Comparison of ENCODE assay signal across 2 cellular contexts in the genomic region with DNA sequence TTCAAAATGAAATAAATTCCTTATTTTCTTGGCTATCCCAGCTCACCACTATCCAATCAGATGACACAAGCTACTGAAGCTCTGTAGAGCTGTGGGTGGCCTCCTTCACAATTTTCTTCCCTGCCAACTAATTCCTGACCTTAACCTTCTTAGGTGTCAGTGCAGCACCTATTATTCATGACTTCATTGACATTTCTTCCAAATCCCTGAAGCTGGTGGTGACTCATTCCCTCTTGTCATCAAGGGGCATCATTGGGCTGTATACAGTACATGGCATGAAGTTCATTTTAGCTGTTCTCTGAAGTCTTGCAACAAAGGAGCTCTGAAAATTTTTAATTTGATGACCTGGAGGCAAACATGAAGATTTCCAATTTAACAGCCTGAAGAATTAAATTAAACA.
TF ChIP-seq lines count a peak whose summit lies in the region.

No MANE protein-coding gene starts in this region.

TF ChIP-seq in IMR-90, 13 proteins besides CTCF, POLR2A, EP300 and RAD21:
- no peak for TF ChIP-seq MAZ (IDR thresholded peaks at IDR 0.05; ENCODE audit: borderline replicate concordance, low read depth, low read length)
- TF ChIP-seq FOS (IDR thresholded peaks at IDR 0.05; ENCODE audit: low read depth, low read length), result 0 out of 2 replicates have a peak, but pooled peaks have one; percentile 34

TF ChIP-seq in GM23338, 12 proteins besides CTCF, POLR2A, EP300 and RAD21:
- TF ChIP-seq STAT1 (IDR thresholded peaks at IDR 0.05; ENCODE audit: unreplicated experiment), result no peak
- no peak for TF ChIP-seq JUNB (IDR thresholded peaks at IDR 0.05; ENCODE audit: unreplicated experiment)
- TF ChIP-seq, protein P1, sequence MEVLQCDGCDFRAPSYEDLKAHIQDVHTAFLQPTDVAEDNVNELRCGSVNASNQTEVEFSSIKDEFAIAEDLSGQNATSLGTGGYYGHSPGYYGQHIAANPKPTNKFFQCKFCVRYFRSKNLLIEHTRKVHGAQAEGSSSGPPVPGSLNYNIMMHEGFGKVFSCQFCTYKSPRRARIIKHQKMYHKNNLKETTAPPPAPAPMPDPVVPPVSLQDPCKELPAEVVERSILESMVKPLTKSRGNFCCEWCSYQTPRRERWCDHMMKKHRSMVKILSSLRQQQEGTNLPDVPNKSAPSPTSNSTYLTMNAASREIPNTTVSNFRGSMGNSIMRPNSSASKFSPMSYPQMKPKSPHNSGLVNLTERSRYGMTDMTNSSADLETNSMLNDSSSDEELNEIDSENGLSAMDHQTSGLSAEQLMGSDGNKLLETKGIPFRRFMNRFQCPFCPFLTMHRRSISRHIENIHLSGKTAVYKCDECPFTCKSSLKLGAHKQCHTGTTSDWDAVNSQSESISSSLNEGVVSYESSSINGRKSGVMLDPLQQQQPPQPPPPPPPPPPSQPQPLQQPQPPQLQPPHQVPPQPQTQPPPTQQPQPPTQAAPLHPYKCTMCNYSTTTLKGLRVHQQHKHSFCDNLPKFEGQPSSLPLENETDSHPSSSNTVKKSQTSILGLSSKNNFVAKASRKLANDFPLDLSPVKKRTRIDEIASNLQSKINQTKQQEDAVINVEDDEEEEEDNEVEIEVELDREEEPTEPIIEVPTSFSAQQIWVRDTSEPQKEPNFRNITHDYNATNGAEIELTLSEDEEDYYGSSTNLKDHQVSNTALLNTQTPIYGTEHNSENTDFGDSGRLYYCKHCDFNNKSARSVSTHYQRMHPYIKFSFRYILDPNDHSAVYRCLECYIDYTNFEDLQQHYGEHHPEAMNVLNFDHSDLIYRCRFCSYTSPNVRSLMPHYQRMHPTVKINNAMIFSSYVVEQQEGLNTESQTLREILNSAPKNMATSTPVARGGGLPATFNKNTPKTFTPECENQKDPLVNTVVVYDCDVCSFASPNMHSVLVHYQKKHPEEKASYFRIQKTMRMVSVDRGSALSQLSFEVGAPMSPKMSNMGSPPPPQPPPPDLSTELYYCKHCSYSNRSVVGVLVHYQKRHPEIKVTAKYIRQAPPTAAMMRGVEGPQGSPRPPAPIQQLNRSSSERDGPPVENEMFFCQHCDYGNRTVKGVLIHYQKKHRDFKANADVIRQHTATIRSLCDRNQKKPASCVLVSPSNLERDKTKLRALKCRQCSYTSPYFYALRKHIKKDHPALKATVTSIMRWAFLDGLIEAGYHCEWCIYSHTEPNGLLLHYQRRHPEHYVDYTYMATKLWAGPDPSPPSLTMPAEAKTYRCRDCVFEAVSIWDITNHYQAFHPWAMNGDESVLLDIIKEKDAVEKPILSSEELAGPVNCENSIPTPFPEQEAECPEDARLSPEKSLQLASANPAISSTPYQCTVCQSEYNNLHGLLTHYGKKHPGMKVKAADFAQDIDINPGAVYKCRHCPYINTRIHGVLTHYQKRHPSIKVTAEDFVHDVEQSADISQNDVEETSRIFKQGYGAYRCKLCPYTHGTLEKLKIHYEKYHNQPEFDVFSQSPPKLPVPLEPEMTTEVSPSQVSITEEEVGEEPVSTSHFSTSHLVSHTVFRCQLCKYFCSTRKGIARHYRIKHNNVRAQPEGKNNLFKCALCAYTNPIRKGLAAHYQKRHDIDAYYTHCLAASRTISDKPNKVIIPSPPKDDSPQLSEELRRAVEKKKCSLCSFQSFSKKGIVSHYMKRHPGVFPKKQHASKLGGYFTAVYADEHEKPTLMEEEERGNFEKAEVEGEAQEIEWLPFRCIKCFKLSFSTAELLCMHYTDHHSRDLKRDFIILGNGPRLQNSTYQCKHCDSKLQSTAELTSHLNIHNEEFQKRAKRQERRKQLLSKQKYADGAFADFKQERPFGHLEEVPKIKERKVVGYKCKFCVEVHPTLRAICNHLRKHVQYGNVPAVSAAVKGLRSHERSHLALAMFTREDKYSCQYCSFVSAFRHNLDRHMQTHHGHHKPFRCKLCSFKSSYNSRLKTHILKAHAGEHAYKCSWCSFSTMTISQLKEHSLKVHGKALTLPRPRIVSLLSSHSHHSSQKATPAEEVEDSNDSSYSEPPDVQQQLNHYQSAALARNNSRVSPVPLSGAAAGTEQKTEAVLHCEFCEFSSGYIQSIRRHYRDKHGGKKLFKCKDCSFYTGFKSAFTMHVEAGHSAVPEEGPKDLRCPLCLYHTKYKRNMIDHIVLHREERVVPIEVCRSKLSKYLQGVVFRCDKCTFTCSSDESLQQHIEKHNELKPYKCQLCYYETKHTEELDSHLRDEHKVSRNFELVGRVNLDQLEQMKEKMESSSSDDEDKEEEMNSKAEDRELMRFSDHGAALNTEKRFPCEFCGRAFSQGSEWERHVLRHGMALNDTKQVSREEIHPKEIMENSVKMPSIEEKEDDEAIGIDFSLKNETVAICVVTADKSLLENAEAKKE (CRISPR knock-in tag; IDR thresholded peaks at IDR 0.05), result no peak
- TF ChIP-seq, protein P2, sequence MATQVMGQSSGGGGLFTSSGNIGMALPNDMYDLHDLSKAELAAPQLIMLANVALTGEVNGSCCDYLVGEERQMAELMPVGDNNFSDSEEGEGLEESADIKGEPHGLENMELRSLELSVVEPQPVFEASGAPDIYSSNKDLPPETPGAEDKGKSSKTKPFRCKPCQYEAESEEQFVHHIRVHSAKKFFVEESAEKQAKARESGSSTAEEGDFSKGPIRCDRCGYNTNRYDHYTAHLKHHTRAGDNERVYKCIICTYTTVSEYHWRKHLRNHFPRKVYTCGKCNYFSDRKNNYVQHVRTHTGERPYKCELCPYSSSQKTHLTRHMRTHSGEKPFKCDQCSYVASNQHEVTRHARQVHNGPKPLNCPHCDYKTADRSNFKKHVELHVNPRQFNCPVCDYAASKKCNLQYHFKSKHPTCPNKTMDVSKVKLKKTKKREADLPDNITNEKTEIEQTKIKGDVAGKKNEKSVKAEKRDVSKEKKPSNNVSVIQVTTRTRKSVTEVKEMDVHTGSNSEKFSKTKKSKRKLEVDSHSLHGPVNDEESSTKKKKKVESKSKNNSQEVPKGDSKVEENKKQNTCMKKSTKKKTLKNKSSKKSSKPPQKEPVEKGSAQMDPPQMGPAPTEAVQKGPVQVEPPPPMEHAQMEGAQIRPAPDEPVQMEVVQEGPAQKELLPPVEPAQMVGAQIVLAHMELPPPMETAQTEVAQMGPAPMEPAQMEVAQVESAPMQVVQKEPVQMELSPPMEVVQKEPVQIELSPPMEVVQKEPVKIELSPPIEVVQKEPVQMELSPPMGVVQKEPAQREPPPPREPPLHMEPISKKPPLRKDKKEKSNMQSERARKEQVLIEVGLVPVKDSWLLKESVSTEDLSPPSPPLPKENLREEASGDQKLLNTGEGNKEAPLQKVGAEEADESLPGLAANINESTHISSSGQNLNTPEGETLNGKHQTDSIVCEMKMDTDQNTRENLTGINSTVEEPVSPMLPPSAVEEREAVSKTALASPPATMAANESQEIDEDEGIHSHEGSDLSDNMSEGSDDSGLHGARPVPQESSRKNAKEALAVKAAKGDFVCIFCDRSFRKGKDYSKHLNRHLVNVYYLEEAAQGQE (IDR thresholded peaks at IDR 0.05; ENCODE audit: unreplicated experiment), result no peak
- no peak for TF ChIP-seq ZNF114 (CRISPR knock-in tag; IDR thresholded peaks at IDR 0.05)
- no peak for TF ChIP-seq ZNF331 (CRISPR knock-in tag; IDR thresholded peaks at IDR 0.05; ENCODE audit: low read depth)
- no peak for TF ChIP-seq EZH2phosphoT487 (IDR thresholded peaks at IDR 0.05; ENCODE audit: unreplicated experiment)
- no peak for TF ChIP-seq EZH2 (IDR thresholded peaks at IDR 0.05; ENCODE audit: low read depth, unreplicated experiment)
- TF ChIP-seq POLR2AphosphoS5 (IDR thresholded peaks at IDR 0.05; ENCODE audit: low read depth), result no peak
- TF ChIP-seq CREB1 (CRISPR knock-in tag; IDR thresholded peaks at IDR 0.05; ENCODE audit: low read depth), result no peak
